Comparison of ENCODE assay signal across 1 cellular context in genomic region chr21:39583586-39583985, GRCh38. TPM values are rescaled to one million over a fixed set of nuclear protein-coding genes. Genes with fewer than 3 reads are reported as not detected.
"Had no signal": no experiment of that assay in that cellular context is flagged by ENCODE, and none has a peak within 500 bp of the region (broad histone marks: within the 10 kb centered on the region; RNA-seq: fewer than 3 reads in every experiment).

No MANE protein-coding gene starts in this region.

RNA-seq across cellular contexts. Expression of gene B3GALT5, which starts 29.2 kb away (rescaled TPM):
- total RNA-seq: GM23248 had no signal
- polyA plus RNA-seq: GM23248 had no signal
